ENCODE assay signal across 17 cellular contexts in genomic region chr6:112145080-112145573, GRCh38. TPM values are rescaled to one million over a fixed set of nuclear protein-coding genes. Genes with fewer than 3 reads are reported as not detected.
A peak's percentile ranks its signal among the peaks of the same experiment; 100 is the strongest.
DNase-seq lines count a peak whose midpoint lies in the region; ATAC-seq and TF ChIP-seq lines count a peak whose summit lies in the region.
"Had no signal": no experiment of that assay in that cellular context is flagged by ENCODE, and none has a peak within 500 bp of the region (broad histone marks: within the 10 kb centered on the region; RNA-seq: fewer than 3 reads in every experiment).

No MANE protein-coding gene starts in this region.

- no peak for ATAC-seq in HG03521 (IDR thresholded peaks at IDR 0.05; ENCODE audit: unreplicated experiment)
- ATAC-seq: activated CD4-positive, CD25-positive, alpha-beta regulatory T cell treated with anti-CD3 and anti-CD28 coated beads, Interleukin-2, amount 50 U/mL, for 24 hours had no signal

- no peaks in the 10 kb centered on the region for H3K9me3 ChIP-seq in BE2C
- H3K9me3 ChIP-seq: tibial artery had no signal

- peaks cover 3% of the 10 kb centered on the region for H3K27me3 Mint-ChIP-seq in activated naive CD8-positive, alpha-beta T cell treated with anti-CD3 and anti-CD28 coated beads for 36 hours
- H3K27me3 Mint-ChIP-seq: brain had no signal

- H3K27ac Mint-ChIP-seq in activated naive CD8-positive, alpha-beta T cell treated with anti-CD3 and anti-CD28 coated beads for 36 hours, result no peak overlapping the region
- H3K27ac Mint-ChIP-seq: brain had no signal

- H3K4me3 ChIP-seq in BE2C (ENCODE audit: low read depth, low read length) (peak overlapping the region; percentile 25; the same call in 1 of the 2 replicates), H7 (ENCODE audit: insufficient read depth, low read depth, low read length) (no peak overlapping the region)
- H3K4me3 ChIP-seq: tibial artery had no signal

- peaks cover 8% of the 10 kb centered on the region for H3K4me1 ChIP-seq in BE2C

- H3K36me3 ChIP-seq in BE2C (no peaks in the 10 kb centered on the region), H7 (replicated peaks; ENCODE audit: control insufficient read depth, insufficient read depth, low read length) (no peaks in the 10 kb centered on the region)

- no peaks in the 10 kb centered on the region for H3K36me3 Mint-ChIP-seq in activated naive CD8-positive, alpha-beta T cell treated with anti-CD3 and anti-CD28 coated beads for 36 hours

- TF ChIP-seq CTCF in BE2C (IDR thresholded peaks at IDR 0.05; ENCODE audit: low read depth, low read length), result peak; percentile 34; the same call in 1 of the 2 replicates

- H3K9me3 Mint-ChIP-seq in activated naive CD8-positive, alpha-beta T cell treated with anti-CD3 and anti-CD28 coated beads for 36 hours, result no peaks in the 10 kb centered on the region
- H3K9me3 Mint-ChIP-seq: brain, neural crest cell had no signal

- no peaks in the 10 kb centered on the region for H3K27me3 ChIP-seq in BE2C
- H3K27me3 ChIP-seq in H7 (ENCODE audit: control insufficient read depth, insufficient read depth, low read length), result no peaks in the 10 kb centered on the region
- H3K27me3 ChIP-seq: tibial artery had no signal

- H3K4me1 Mint-ChIP-seq in activated naive CD8-positive, alpha-beta T cell treated with anti-CD3 and anti-CD28 coated beads for 36 hours, result peaks cover 2% of the 10 kb centered on the region
- H3K4me1 Mint-ChIP-seq: neural crest cell had no signal

- peak; percentile 18 for DNase-seq in BE2C
- DNase-seq in H7, result peak; percentile 8
- DNase-seq in NCI-H774 (lab: John Stamatoyannopoulos, UW), result peak; percentile 71
- peak; percentile 21 for DNase-seq in iPS-NIHi11 (ENCODE audit: low spot score)
- DNase-seq in activated naive CD4-positive, alpha-beta T cell treated with Interleukin-2 at 50 U/mL for 16 hours, result no peak
- no peak for DNase-seq in activated naive CD8-positive, alpha-beta T cell treated with anti-CD3 and anti-CD28 coated beads for 36 hours
- DNase-seq in NCI-H1048 (lab: John Stamatoyannopoulos, UW), result no peak
- DNase-seq: activated CD8-positive, alpha-beta memory T cell treated with anti-CD3 and anti-CD28 coated beads, Interleukin-2, amount 50 U/mL, for 48 hours; activated naive CD4-positive, alpha-beta T cell treated with anti-CD3 and anti-CD28 coated beads, Interleukin-2, amount 50 U/mL, for 16 hours; Calu3; mammary epithelial cell; stimulated activated CD4-positive, alpha-beta T cell treated with anti-CD3 and anti-CD28 coated beads, Interleukin-1b, Interleukin-23, amount 100 ng/mL, for 48 hours; tibial artery had no signal

- H3K4me3 Mint-ChIP-seq in activated naive CD8-positive, alpha-beta T cell treated with anti-CD3 and anti-CD28 coated beads for 36 hours, result no peak overlapping the region
- H3K4me3 Mint-ChIP-seq: brain, neural crest cell had no signal

RNA-seq across cellular contexts. Expression of gene FAM229B, which starts 57.7 kb away (rescaled TPM):
- 19.2 TPM for polyA plus RNA-seq in BE2C (2012; ENCODE audit: insufficient read depth, insufficient read length, low read depth)
- total RNA-seq in H7 (2014; rRNA removed; shearing (Covaris generic)), result 8.0 and 11.5 TPM in 2 replicates
- total RNA-seq in activated naive CD8-positive, alpha-beta T cell treated with anti-CD3 and anti-CD28 coated beads for 36 hours, result 1 to 10 TPM; 7.9 to 8.7 TPM

RNA-seq across cellular contexts. Expression of gene TUBE1, which starts 57.8 kb away (rescaled TPM):
- 33.6 TPM for polyA plus RNA-seq in BE2C (2012; ENCODE audit: insufficient read depth, insufficient read length, low read depth)
- total RNA-seq in H7 (2014; rRNA removed; shearing (Covaris generic)), result 24.3 and 33.1 TPM in 2 replicates
- 10 to 100 TPM; 30.3 to 31.1 TPM for total RNA-seq in activated naive CD8-positive, alpha-beta T cell treated with anti-CD3 and anti-CD28 coated beads for 36 hours

Comparison
In these comparisons a context has a peak if more than half of its experiments do, and no peak if none do; other contexts are left out.
1. DNase-seq: peak in BE2C (single experiment), H7 (single experiment), NCI-H774 (single experiment) and iPS-NIHi11 (single experiment); none in activated naive CD4-positive, alpha-beta T cell treated with Interleukin-2 at 50 U/mL for 16 hours (single experiment), activated naive CD8-positive, alpha-beta T cell treated with anti-CD3 and anti-CD28 coated beads for 36 hours (single experiment) and NCI-H1048 (single experiment).